8 cellular contexts compared by ENCODE assay signal in the genomic region with DNA sequence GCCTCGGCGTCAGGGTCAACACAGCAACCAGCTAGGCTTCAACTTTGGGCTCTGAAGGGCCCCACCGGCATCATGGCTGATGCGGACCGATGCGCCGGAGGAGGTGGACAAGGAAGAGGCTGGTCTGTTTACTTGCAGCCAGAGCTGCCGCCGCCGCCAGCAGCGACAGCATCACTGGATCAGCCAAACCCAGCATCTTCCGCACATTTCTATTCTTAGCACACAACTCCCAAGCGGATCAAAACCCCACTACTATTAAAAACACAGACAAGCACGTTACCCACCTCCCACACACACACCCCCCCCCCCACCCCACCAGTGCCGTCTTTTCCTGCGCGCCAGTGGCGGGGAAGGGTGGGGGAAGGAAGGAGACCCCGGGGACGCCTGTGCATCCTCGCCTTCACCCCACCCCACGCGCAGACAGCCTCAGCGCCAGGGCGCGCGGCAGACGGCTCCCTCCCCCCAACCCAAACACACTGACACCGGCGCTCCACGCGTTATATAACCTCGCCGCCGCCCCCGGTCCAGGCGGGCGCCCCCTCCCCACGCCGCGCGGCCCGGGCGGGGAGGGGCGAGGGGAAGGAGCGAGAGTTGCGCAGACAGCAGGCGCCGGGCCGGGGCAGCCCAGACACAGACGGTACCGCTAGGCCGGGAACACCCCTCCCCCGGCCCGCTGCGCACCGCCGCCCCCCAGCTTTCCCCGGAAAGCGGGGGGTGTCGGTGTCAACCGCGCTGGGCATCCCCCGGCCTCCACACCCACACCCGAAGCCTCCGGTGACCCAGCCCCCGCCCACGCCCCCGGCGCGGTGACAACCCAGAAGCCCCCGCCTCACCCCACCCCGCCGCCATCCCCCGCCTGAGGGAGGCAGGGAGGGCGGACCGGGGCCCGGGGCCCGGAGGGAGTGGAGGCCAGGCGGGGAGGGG. TPM values are rescaled to one million over a fixed set of nuclear protein-coding genes. Genes with fewer than 3 reads are reported as not detected.
DNase-seq lines count a peak whose midpoint lies in the region; ATAC-seq and TF ChIP-seq lines count a peak whose summit lies in the region.

No MANE protein-coding gene starts in this region.

- H3K27me3 ChIP-seq in mononuclear cell (ENCODE audit: insufficient read depth, low read length): peaks cover 15% of the 10 kb centered on the region

- H3K4me3 ChIP-seq in epithelial cell of esophagus (ENCODE audit: low read length) (no peak overlapping the region), mononuclear cell (ENCODE audit: low read length) (peak overlapping the region; percentile 46)

- peak; percentile 75 for DNase-seq in NCI-H748 (lab: John Stamatoyannopoulos, UW; ENCODE audit: unreplicated experiment)
- DNase-seq in activated T-cell treated with anti-CD3 and anti-CD28 coated beads for 1 hour (ENCODE audit: low read depth): peak; percentile 55
- DNase-seq in epithelial cell of esophagus (ENCODE audit: low read depth): peak; percentile 20
- peak; percentile 36 to 62 for DNase-seq in stimulated activated CD8-positive, alpha-beta memory T cell treated with anti-CD3 and anti-CD28 coated beads, Interleukin-15, amount 100 ng/mL, for 48 hours (ENCODE audit: low read depth in 2 of 2)
- DNase-seq in UCSD-AML1 (lab: John Stamatoyannopoulos, UW; ENCODE audit: unreplicated experiment): no peak

- H3K4me1 ChIP-seq in mononuclear cell (ENCODE audit: insufficient read depth, low read length): peaks cover 15% of the 10 kb centered on the region

- H3K9me3 ChIP-seq in mononuclear cell (ENCODE audit: low read depth, low read length): no peaks in the 10 kb centered on the region

- ATAC-seq in GM18498 (IDR thresholded peaks at IDR 0.05; ENCODE audit: unreplicated experiment) (peak; percentile 30), HG03025 (IDR thresholded peaks at IDR 0.05; ENCODE audit: low FRiP score, unreplicated experiment) (peak; percentile 28)

- TF ChIP-seq CTCF in epithelial cell of esophagus (IDR thresholded peaks at IDR 0.05; ENCODE audit: insufficient read depth, low read depth, low read length, missing control alignments): no peak

RNA-seq across cellular contexts. Expression of a gene that starts 0.7 kb away (rescaled TPM):
- 69.7 TPM for total RNA-seq in mononuclear cell
